In genomic region chr3:53748512-53749271, GRCh38 we compare ENCODE assay signal across 9 cellular contexts.
DNase-seq lines count a peak whose midpoint lies in the region; ATAC-seq and TF ChIP-seq lines count a peak whose summit lies in the region.
"Had no signal": no experiment of that assay in that cellular context is flagged by ENCODE, and none has a peak within 500 bp of the region (broad histone marks: within the 10 kb centered on the region; RNA-seq: fewer than 3 reads in every experiment).

No MANE protein-coding gene starts in this region.

- H3K4me1 ChIP-seq in adrenal gland (replicated peaks in 1 of 2) = no peaks in the 10 kb centered on the region

- H3K27me3 ChIP-seq in adrenal gland = no peaks in the 10 kb centered on the region

- peak overlapping the region in 1 of 5 donors; percentile 65 for H3K27ac ChIP-seq in adrenal gland

- H3K4me1 Mint-ChIP-seq in activated T-helper 1 cell treated with anti-CD3 and anti-CD28 coated beads, Interleukin-12 subunit alpha, Interleukin-12 subunit beta, Interleukin-2, Interleukin-4 antibody, amounts not matched to agents 30 ng/mL and 10 ng/mL and 1 ng/mL, durations not matched to agents 14 hours and 24 hours and 36 hours (ENCODE audit: low read depth) = peaks cover 30% of the 10 kb centered on the region

- intact Hi-C loops in adrenal gland (cut with DNase I) = no loop called here
- intact Hi-C loops in activated T-helper 1 cell treated with anti-CD3 and anti-CD28 coated beads, Interleukin-12 subunit alpha, Interleukin-12 subunit beta, Interleukin-2, Interleukin-4 antibody, amounts not matched to agents 30 ng/mL and 10 ng/mL and 1 ng/mL, durations not matched to agents 14 hours and 24 hours and 36 hours (cut with micrococcal nuclease) = no loop called here

- DNase-seq in GM10248 (ENCODE audit: extremely low spot score) = peak; percentile 82
- DNase-seq in globus pallidus (ENCODE audit: low spot score) = peak; percentile 55
- DNase-seq in DMS 273 treated with DMSO at 0.1 percent for 48 hours (lab: John Stamatoyannopoulos, UW) = no peak
- no peak for DNase-seq in adrenal gland
- no peak for DNase-seq in activated T-helper 1 cell treated with anti-CD3 and anti-CD28 coated beads, Interleukin-12 subunit alpha, Interleukin-12 subunit beta, Interleukin-2, Interleukin-4 antibody, amounts not matched to agents 30 ng/mL and 10 ng/mL and 1 ng/mL, durations not matched to agents 14 hours and 24 hours and 36 hours (ENCODE audit: low spot score)
- no peak for DNase-seq in occipital lobe (lab: John Stamatoyannopoulos, UW)
- DNase-seq: stimulated activated CD4-positive, alpha-beta T cell treated with anti-CD3 and anti-CD28 coated beads, Interleukin-4, amount 100 ng/mL, for 24 hours had no signal

- H3K4me3 ChIP-seq in adrenal gland = no peak overlapping the region

- CTCF ChIA-PET in GM10248 (lab: Yijun Ruan, JAX) = interaction anchor here (3.2 kb wide), 1 partner anchor 38 kb away, joined by 9 read pairs; no protein-coding TSS in a partner anchor

- peak; percentile 75 for ATAC-seq in GM19463 (IDR thresholded peaks at IDR 0.05; ENCODE audit: unreplicated experiment)
- ATAC-seq in HG03159 (IDR thresholded peaks at IDR 0.05; ENCODE audit: unreplicated experiment) = peak; percentile 80

- peaks cover 0 to 58% of the 10 kb centered on the region in 2 donors for H3K36me3 ChIP-seq in adrenal gland (replicated peaks in 1 of 2)

- H3K9me3 Mint-ChIP-seq in activated T-helper 1 cell treated with anti-CD3 and anti-CD28 coated beads, Interleukin-12 subunit alpha, Interleukin-12 subunit beta, Interleukin-2, Interleukin-4 antibody, amounts not matched to agents 30 ng/mL and 10 ng/mL and 1 ng/mL, durations not matched to agents 14 hours and 24 hours and 36 hours = no peaks in the 10 kb centered on the region

- no peaks in the 10 kb centered on the region for H3K9me3 ChIP-seq in adrenal gland (replicated peaks in 1 of 3)

- H3K36me3 Mint-ChIP-seq in activated T-helper 1 cell treated with anti-CD3 and anti-CD28 coated beads, Interleukin-12 subunit alpha, Interleukin-12 subunit beta, Interleukin-2, Interleukin-4 antibody, amounts not matched to agents 30 ng/mL and 10 ng/mL and 1 ng/mL, durations not matched to agents 14 hours and 24 hours and 36 hours (ENCODE audit: low read depth) = no peaks in the 10 kb centered on the region

- POLR2A ChIA-PET in GM10248 (lab: Yijun Ruan, JAX) = interaction anchor here (0.6 kb wide), 1 partner anchor 1211 kb away, joined by 3 read pairs; no protein-coding TSS in a partner anchor

- no peak for TF ChIP-seq POLR2A in adrenal gland (IDR thresholded peaks at IDR 0.05)

- H3K27ac Mint-ChIP-seq in activated T-helper 1 cell treated with anti-CD3 and anti-CD28 coated beads, Interleukin-12 subunit alpha, Interleukin-12 subunit beta, Interleukin-2, Interleukin-4 antibody, amounts not matched to agents 30 ng/mL and 10 ng/mL and 1 ng/mL, durations not matched to agents 14 hours and 24 hours and 36 hours = no peak overlapping the region

- WGBS in adrenal gland, 4 donors = 70 to 78% (median 75%) methylated on average over 8 of the region's 8 CpGs

- no peak for TF ChIP-seq CTCF in GM10248 (IDR thresholded peaks at IDR 0.05; ENCODE audit: control extremely low read depth, extremely low read depth, low read depth, missing control alignments)
- no peak for TF ChIP-seq CTCF in adrenal gland (IDR thresholded peaks at IDR 0.05)

- H3K27me3 Mint-ChIP-seq in activated T-helper 1 cell treated with anti-CD3 and anti-CD28 coated beads, Interleukin-12 subunit alpha, Interleukin-12 subunit beta, Interleukin-2, Interleukin-4 antibody, amounts not matched to agents 30 ng/mL and 10 ng/mL and 1 ng/mL, durations not matched to agents 14 hours and 24 hours and 36 hours (ENCODE audit: insufficient read depth) = peaks cover 16% of the 10 kb centered on the region

- H3K4me3 Mint-ChIP-seq in activated T-helper 1 cell treated with anti-CD3 and anti-CD28 coated beads, Interleukin-12 subunit alpha, Interleukin-12 subunit beta, Interleukin-2, Interleukin-4 antibody, amounts not matched to agents 30 ng/mL and 10 ng/mL and 1 ng/mL, durations not matched to agents 14 hours and 24 hours and 36 hours = no peak overlapping the region

Comparison
In these comparisons a context has a peak if more than half of its experiments do, and no peak if none do; other contexts are left out.
1. DNase-seq: peak in GM10248 (single experiment) and globus pallidus (single experiment); none in DMS 273 treated with DMSO at 0.1 percent for 48 hours (single experiment), adrenal gland (0 of 7), activated T-helper 1 cell treated with anti-CD3 and anti-CD28 coated beads, Interleukin-12 subunit alpha, Interleukin-12 subunit beta, Interleukin-2, Interleukin-4 antibody, amounts not matched to agents 30 ng/mL and 10 ng/mL and 1 ng/mL, durations not matched to agents 14 hours and 24 hours and 36 hours (single experiment) and occipital lobe (single experiment).